Comparison of ENCODE assay signal across 16 cellular contexts in the genomic region with DNA sequence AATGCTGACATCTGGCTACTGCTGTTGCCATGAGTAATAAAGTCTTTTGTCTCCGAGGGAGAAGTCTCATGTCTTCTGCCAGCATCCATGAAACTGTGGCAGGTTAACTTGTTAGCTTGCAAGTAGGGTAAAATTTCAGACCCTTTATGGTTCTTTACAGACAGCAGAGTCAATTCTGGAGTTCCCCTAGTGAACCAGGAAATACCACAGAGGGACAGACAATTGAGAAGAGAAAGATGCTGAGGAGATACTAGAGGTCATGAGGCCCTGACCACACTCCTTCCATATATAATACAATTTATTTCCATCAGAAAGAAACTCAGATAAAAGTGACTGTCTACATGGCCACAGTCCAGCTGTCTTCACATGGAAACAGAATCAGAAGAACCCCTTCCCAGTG. TPM values are rescaled to one million over a fixed set of nuclear protein-coding genes. Genes with fewer than 3 reads are reported as not detected.
DNase-seq lines count a peak whose midpoint lies in the region; ATAC-seq and TF ChIP-seq lines count a peak whose summit lies in the region.
"Had no signal": no experiment of that assay in that cellular context is flagged by ENCODE, and none has a peak within 500 bp of the region (broad histone marks: within the 10 kb centered on the region; RNA-seq: fewer than 3 reads in every experiment).

No MANE protein-coding gene starts in this region.

- H2AFZ ChIP-seq in KMS-11 (ENCODE audit: low read depth): no peak overlapping the region
- H2AFZ ChIP-seq: GM23248 had no signal

- CTCF ChIA-PET in AG04450 (lab: Charles Lee): interaction anchor here (2.7 kb wide), 1 partner anchor 10 kb away, joined by 6 read pairs; no protein-coding TSS in a partner anchor

- H3K4me3 ChIP-seq in AG04450 (ENCODE audit: low read depth, low read length) (no peak overlapping the region), GM12865 (ENCODE audit: low read depth, low read length) (no peak overlapping the region), KMS-11 (IDR thresholded peaks at IDR 0.05; ENCODE audit: insufficient read depth, low read depth, low read length) (no peak overlapping the region)
- H3K4me3 ChIP-seq: A549, GM12878, GM23248 had no signal

- DNase-seq in AG04450 (ENCODE audit: low read depth, low spot score): no peak
- peak; percentile 2 for DNase-seq in GM12865 (ENCODE audit: low read depth)
- no peak for DNase-seq in left cardiac atrium
- DNase-seq in GOT3 (lab: John Stamatoyannopoulos, UW): no peak
- DNase-seq: CD8-positive, alpha-beta T cell; COR-L47; GM23248; H7; IMR-90; KBM-7 had no signal

- H3K79me2 ChIP-seq in KMS-11 (ENCODE audit: insufficient read depth, low read depth): no peaks in the 10 kb centered on the region

- ATAC-seq in HG02610 (IDR thresholded peaks at IDR 0.05; ENCODE audit: unreplicated experiment): peak; percentile 68
- no peak for ATAC-seq in left cardiac atrium
- no peak for ATAC-seq in GM21381 (IDR thresholded peaks at IDR 0.05; ENCODE audit: unreplicated experiment)
- ATAC-seq: A549; CD8-positive, alpha-beta T cell; GM12878 had no signal

- H4K20me1 ChIP-seq in KMS-11 (ENCODE audit: insufficient read depth): no peaks in the 10 kb centered on the region

- POLR2A ChIA-PET in AG04450 (lab: Yijun Ruan, JAX): no interaction called here

- H3K9me3 ChIP-seq in AG04450 (ENCODE audit: control insufficient read depth, insufficient read depth, low read length): no peaks in the 10 kb centered on the region
- H3K9me3 ChIP-seq: A549 had no signal

- H3K36me3 ChIP-seq in KMS-11 (ENCODE audit: insufficient read depth): no peaks in the 10 kb centered on the region

- no peak overlapping the region for H3K9ac ChIP-seq in KMS-11
- H3K9ac ChIP-seq: GM23248 had no signal

- H3K27me3 ChIP-seq in AG04450 (ENCODE audit: control insufficient read depth, insufficient read depth, low read length): no peaks in the 10 kb centered on the region
- H3K27me3 ChIP-seq in KMS-11 (ENCODE audit: insufficient read depth, low read depth): no peaks in the 10 kb centered on the region

- no peak for TF ChIP-seq CTCF in AG04450 (IDR thresholded peaks at IDR 0.05; ENCODE audit: low read depth, low read length)
- TF ChIP-seq CTCF in GM12865 (IDR thresholded peaks at IDR 0.05; ENCODE audit: insufficient read depth, low read depth, low read length, missing control alignments): no peak
- TF ChIP-seq CTCF in KMS-11 (conservative IDR thresholded peaks at IDR 0.05; ENCODE audit: low read depth, low read length): no peak

- peaks cover 48% of the 10 kb centered on the region for H3K4me1 ChIP-seq in KMS-11 (ENCODE audit: low read depth, poor library complexity, severe bottlenecking)
- H3K4me1 ChIP-seq: A549 had no signal

- H3K27ac ChIP-seq in AG04450 (ENCODE audit: low read depth, low read length) (peak overlapping the region; percentile 21), KMS-11 (peak overlapping the region; percentile 39)
- H3K27ac ChIP-seq: A549, GM23248 had no signal

- intact Hi-C loops in left cardiac atrium (cut with DNase I): no loop called here

- H3K4me2 ChIP-seq in KMS-11: peak overlapping the region; percentile 10
- H3K4me2 ChIP-seq: A549 had no signal

RNA-seq across cellular contexts. Expression of gene NMNAT3, which starts 38.1 kb away (rescaled TPM):
- 0.22 TPM in 2 replicates for polyA plus RNA-seq in AG04450 (2011; rRNA removed)
- polyA minus RNA-seq in AG04450 (2011; rRNA and poly(A)+ RNA removed): 0.17 and 0.83 TPM in 2 replicates
- 10 to 100 TPM; 13.0 to 14.8 TPM for total RNA-seq in left cardiac atrium
- total RNA-seq: GM23248, LHCN-M2 had no signal
- polyA plus RNA-seq: GM23248 had no signal
